ENCODE assay signal across 14 cellular contexts in the genomic region with DNA sequence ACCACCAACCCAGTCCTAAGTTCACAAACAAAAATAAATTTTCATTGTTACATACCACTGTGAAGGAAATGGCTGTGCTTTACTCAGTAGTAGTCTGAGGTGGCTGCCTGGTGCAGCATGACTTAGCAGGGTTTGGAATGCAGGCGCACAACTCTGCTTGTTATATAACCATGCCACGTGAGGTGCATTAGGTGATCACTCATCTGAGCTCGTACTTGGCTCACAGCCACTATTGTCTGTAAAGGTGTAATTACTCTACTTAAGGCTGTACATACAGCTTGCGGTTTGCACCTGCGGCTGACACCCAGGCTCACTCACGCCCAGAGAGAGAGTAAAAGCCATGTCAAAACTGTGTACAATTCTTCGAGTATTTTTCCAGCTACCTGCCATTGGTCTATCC.
A peak's percentile ranks its signal among the peaks of the same experiment; 100 is the strongest.
DNase-seq lines count a peak whose midpoint lies in the region; ATAC-seq and TF ChIP-seq lines count a peak whose summit lies in the region.
"Had no signal": no experiment of that assay in that cellular context is flagged by ENCODE, and none has a peak within 500 bp of the region (broad histone marks: within the 10 kb centered on the region; RNA-seq: fewer than 3 reads in every experiment).

No MANE protein-coding gene starts in this region.

- peaks cover 6% of the 10 kb centered on the region for H3K27me3 Mint-ChIP-seq in activated naive CD4-positive, alpha-beta T cell treated with anti-CD3 and anti-CD28 coated beads for 36 hours (ENCODE audit: low read depth)
- H3K27me3 Mint-ChIP-seq in T-cell: peaks cover 0 to 3% of the 10 kb centered on the region in 2 donors
- H3K27me3 Mint-ChIP-seq in activated T-cell treated with anti-CD3 and anti-CD28 coated beads, Interleukin-2, amount 50 U/mL, for 24 hours: no peaks in the 10 kb centered on the region
- H3K27me3 Mint-ChIP-seq: activated naive CD8-positive, alpha-beta T cell treated with anti-CD3 and anti-CD28 coated beads for 36 hours had no signal

- peak overlapping the region in 1 of 4 donors; percentile 50 for H3K27ac ChIP-seq in Peyer's patch
- H3K27ac ChIP-seq: spleen had no signal

- peaks cover 6% of the 10 kb centered on the region for H3K9me3 Mint-ChIP-seq in activated naive CD4-positive, alpha-beta T cell treated with anti-CD3 and anti-CD28 coated beads for 36 hours
- H3K9me3 Mint-ChIP-seq in T-cell: peaks cover 4 to 8% (median 5%) of the 10 kb centered on the region in 3 donors
- peaks cover 7% of the 10 kb centered on the region for H3K9me3 Mint-ChIP-seq in activated T-cell treated with anti-CD3 and anti-CD28 coated beads, Interleukin-2, amount 50 U/mL, for 24 hours

- ATAC-seq in T-cell (replicated peaks in 1 of 4): no peak

- no peaks in the 10 kb centered on the region for H3K36me3 Mint-ChIP-seq in activated naive CD4-positive, alpha-beta T cell treated with anti-CD3 and anti-CD28 coated beads for 36 hours (ENCODE audit: low read depth)
- no peaks in the 10 kb centered on the region for H3K36me3 Mint-ChIP-seq in T-cell
- no peaks in the 10 kb centered on the region for H3K36me3 Mint-ChIP-seq in activated T-cell treated with anti-CD3 and anti-CD28 coated beads, Interleukin-2, amount 50 U/mL, for 24 hours (ENCODE audit: low read depth)
- H3K36me3 Mint-ChIP-seq: activated naive CD8-positive, alpha-beta T cell treated with anti-CD3 and anti-CD28 coated beads for 36 hours had no signal

- POLR2A ChIA-PET in T-cell (lab: Charles Lee): no interaction called here

- no peak overlapping the region for H3K4me3 ChIP-seq in Peyer's patch
- H3K4me3 ChIP-seq: spleen had no signal

- intact Hi-C loops in activated naive CD4-positive, alpha-beta T cell treated with anti-CD3 and anti-CD28 coated beads for 36 hours (cut with micrococcal nuclease): no loop called here

- CTCF ChIA-PET in activated naive CD4-positive, alpha-beta T cell treated with anti-CD3 and anti-CD28 coated beads for 36 hours (lab: Charles Lee): no interaction called here
- CTCF ChIA-PET in T-cell (lab: Charles Lee): interaction anchor here in 1 of 2 donors (0.6 kb wide), 1 partner anchor 389 kb away, joined by 3 read pairs; no protein-coding TSS in a partner anchor

- no peaks in the 10 kb centered on the region for H3K4me1 ChIP-seq in Peyer's patch
- H3K4me1 ChIP-seq: spleen had no signal

- H3K4me1 Mint-ChIP-seq in activated naive CD4-positive, alpha-beta T cell treated with anti-CD3 and anti-CD28 coated beads for 36 hours (ENCODE audit: low read depth): no peaks in the 10 kb centered on the region
- H3K4me1 Mint-ChIP-seq in T-cell: no peaks in the 10 kb centered on the region
- H3K4me1 Mint-ChIP-seq in activated T-cell treated with anti-CD3 and anti-CD28 coated beads, Interleukin-2, amount 50 U/mL, for 24 hours (ENCODE audit: low read depth): no peaks in the 10 kb centered on the region
- H3K4me1 Mint-ChIP-seq: activated CD4-positive, alpha-beta memory T cell treated with anti-CD3 and anti-CD28 coated beads, Interleukin-2, amount 10 ng/mL, durations not matched to agents 7 days and 5 days; activated naive CD8-positive, alpha-beta T cell treated with anti-CD3 and anti-CD28 coated beads for 36 hours had no signal

- no peak for TF ChIP-seq CTCF in Peyer's patch (IDR thresholded peaks at IDR 0.05)

- DNase-seq in COR-L47 (lab: John Stamatoyannopoulos, UW): peak; percentile 98
- DNase-seq in NCI-H1048 (lab: John Stamatoyannopoulos, UW): peak; percentile 71
- peak in 2 of 3 donors; percentile 50 to 82 for DNase-seq in Peyer's patch
- peak; percentile 95 for DNase-seq in kidney tubule cell (ENCODE audit: low spot score)
- no peak for DNase-seq in activated naive CD4-positive, alpha-beta T cell treated with anti-CD3 and anti-CD28 coated beads for 36 hours
- no peak for DNase-seq in NCI-H1694 (lab: John Stamatoyannopoulos, UW)
- DNase-seq in T-cell: no peak
- DNase-seq in activated T-cell treated with anti-CD3 and anti-CD28 coated beads, Interleukin-2, amount 50 U/mL, for 24 hours: no peak
- DNase-seq: activated CD4-positive, alpha-beta memory T cell treated with anti-CD3 and anti-CD28 coated beads, Interleukin-2, amount 10 ng/mL, durations not matched to agents 7 days and 5 days; activated naive CD8-positive, alpha-beta T cell treated with anti-CD3 and anti-CD28 coated beads for 36 hours; effector CD8-positive, alpha-beta T cell; NCI-H524; spleen; stimulated activated CD8-positive, alpha-beta memory T cell treated with anti-CD3 and anti-CD28 coated beads, Interleukin-4, amount 100 ng/mL, for 48 hours had no signal

- no peaks in the 10 kb centered on the region for H3K9me3 ChIP-seq in Peyer's patch

- no peak overlapping the region for H3K27ac Mint-ChIP-seq in activated naive CD4-positive, alpha-beta T cell treated with anti-CD3 and anti-CD28 coated beads for 36 hours
- H3K27ac Mint-ChIP-seq in T-cell: no peak overlapping the region
- H3K27ac Mint-ChIP-seq in activated T-cell treated with anti-CD3 and anti-CD28 coated beads, Interleukin-2, amount 50 U/mL, for 24 hours: no peak overlapping the region
- H3K27ac Mint-ChIP-seq: activated CD4-positive, alpha-beta memory T cell treated with anti-CD3 and anti-CD28 coated beads, Interleukin-2, amount 10 ng/mL, durations not matched to agents 7 days and 5 days; activated naive CD8-positive, alpha-beta T cell treated with anti-CD3 and anti-CD28 coated beads for 36 hours had no signal

- no peaks in the 10 kb centered on the region for H3K27me3 ChIP-seq in Peyer's patch
- H3K27me3 ChIP-seq: spleen had no signal

- H3K36me3 ChIP-seq in Peyer's patch: no peaks in the 10 kb centered on the region
- H3K36me3 ChIP-seq: spleen had no signal

- no peak overlapping the region for H3K4me3 Mint-ChIP-seq in activated naive CD4-positive, alpha-beta T cell treated with anti-CD3 and anti-CD28 coated beads for 36 hours
- H3K4me3 Mint-ChIP-seq in T-cell: no peak overlapping the region
- H3K4me3 Mint-ChIP-seq in activated T-cell treated with anti-CD3 and anti-CD28 coated beads, Interleukin-2, amount 50 U/mL, for 24 hours: no peak overlapping the region
- H3K4me3 Mint-ChIP-seq: activated CD4-positive, alpha-beta memory T cell treated with anti-CD3 and anti-CD28 coated beads, Interleukin-2, amount 10 ng/mL, durations not matched to agents 7 days and 5 days; activated naive CD8-positive, alpha-beta T cell treated with anti-CD3 and anti-CD28 coated beads for 36 hours had no signal

- no peak for TF ChIP-seq POLR2A in Peyer's patch (IDR thresholded peaks at IDR 0.05)

Comparison
In these comparisons a context has a peak if more than half of its experiments do, and no peak if none do; other contexts are left out.
1. DNase-seq: peak in COR-L47 (single experiment), NCI-H1048 (single experiment), Peyer's patch (2 of 3) and kidney tubule cell (single experiment); none in activated naive CD4-positive, alpha-beta T cell treated with anti-CD3 and anti-CD28 coated beads for 36 hours (single experiment), NCI-H1694 (single experiment), T-cell (0 of 34) and activated T-cell treated with anti-CD3 and anti-CD28 coated beads, Interleukin-2, amount 50 U/mL, for 24 hours (single experiment).